Comparison of ENCODE assay signal across 1 cellular context in genomic region chr22:31170971-31171370, GRCh38.
TF ChIP-seq lines count a peak whose summit lies in the region.

No MANE protein-coding gene starts in this region.

TF ChIP-seq in K562, 482 proteins besides CTCF, POLR2A, EP300 and RAD21:
- 0 out of 2 replicates have a peak, but pooled peaks have one; percentile 44 for TF ChIP-seq ZC3H11A (IDR thresholded peaks at IDR 0.05; ENCODE audit: low read depth, low read length)
- no peak for TF ChIP-seq RHOXF2B (CRISPR knock-in tag; conservative IDR thresholded peaks at IDR 0.05)
- TF ChIP-seq ZFP1 (CRISPR knock-in tag; IDR thresholded peaks at IDR 0.05) = no peak
- no peak for TF ChIP-seq BRD9 (IDR thresholded peaks at IDR 0.05; ENCODE audit: low read depth, partially characterized antibody)
- TF ChIP-seq, protein P1, sequence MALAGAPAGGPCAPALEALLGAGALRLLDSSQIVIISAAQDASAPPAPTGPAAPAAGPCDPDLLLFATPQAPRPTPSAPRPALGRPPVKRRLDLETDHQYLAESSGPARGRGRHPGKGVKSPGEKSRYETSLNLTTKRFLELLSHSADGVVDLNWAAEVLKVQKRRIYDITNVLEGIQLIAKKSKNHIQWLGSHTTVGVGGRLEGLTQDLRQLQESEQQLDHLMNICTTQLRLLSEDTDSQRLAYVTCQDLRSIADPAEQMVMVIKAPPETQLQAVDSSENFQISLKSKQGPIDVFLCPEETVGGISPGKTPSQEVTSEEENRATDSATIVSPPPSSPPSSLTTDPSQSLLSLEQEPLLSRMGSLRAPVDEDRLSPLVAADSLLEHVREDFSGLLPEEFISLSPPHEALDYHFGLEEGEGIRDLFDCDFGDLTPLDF (CRISPR knock-in tag; IDR thresholded peaks at IDR 0.05) = no peak
- TF ChIP-seq ZNF431 (CRISPR knock-in tag; IDR thresholded peaks at IDR 0.05) = no peak
- no peak for TF ChIP-seq NFIC (IDR thresholded peaks at IDR 0.05)
- TF ChIP-seq GTF2B (IDR thresholded peaks at IDR 0.05; ENCODE audit: extremely low read depth, insufficient read length) = no peak
- peak; percentile 8 for TF ChIP-seq PRDM10 (IDR thresholded peaks at IDR 0.05; ENCODE audit: partially characterized antibody)
- TF ChIP-seq HDAC8 (tag; IDR thresholded peaks at IDR 0.05) = no peak
- no peak for TF ChIP-seq TBL1XR1 (IDR thresholded peaks at IDR 0.05; ENCODE audit: low read length in 2 of 2)
- no peak for TF ChIP-seq DMBX1 (CRISPR knock-in tag; IDR thresholded peaks at IDR 0.05; ENCODE audit: borderline replicate concordance)
TF ChIP-seq in K562: peak in this region for 2.
